In genomic region chr16:502179-502943, GRCh38 we compare ENCODE assay signal across 1 cellular context.
TF ChIP-seq lines count a peak whose summit lies in the region.

No MANE protein-coding gene starts in this region.

TF ChIP-seq in K562, 482 proteins besides CTCF, POLR2A, EP300 and RAD21 (continued from another document):
- TF ChIP-seq, protein P1, sequence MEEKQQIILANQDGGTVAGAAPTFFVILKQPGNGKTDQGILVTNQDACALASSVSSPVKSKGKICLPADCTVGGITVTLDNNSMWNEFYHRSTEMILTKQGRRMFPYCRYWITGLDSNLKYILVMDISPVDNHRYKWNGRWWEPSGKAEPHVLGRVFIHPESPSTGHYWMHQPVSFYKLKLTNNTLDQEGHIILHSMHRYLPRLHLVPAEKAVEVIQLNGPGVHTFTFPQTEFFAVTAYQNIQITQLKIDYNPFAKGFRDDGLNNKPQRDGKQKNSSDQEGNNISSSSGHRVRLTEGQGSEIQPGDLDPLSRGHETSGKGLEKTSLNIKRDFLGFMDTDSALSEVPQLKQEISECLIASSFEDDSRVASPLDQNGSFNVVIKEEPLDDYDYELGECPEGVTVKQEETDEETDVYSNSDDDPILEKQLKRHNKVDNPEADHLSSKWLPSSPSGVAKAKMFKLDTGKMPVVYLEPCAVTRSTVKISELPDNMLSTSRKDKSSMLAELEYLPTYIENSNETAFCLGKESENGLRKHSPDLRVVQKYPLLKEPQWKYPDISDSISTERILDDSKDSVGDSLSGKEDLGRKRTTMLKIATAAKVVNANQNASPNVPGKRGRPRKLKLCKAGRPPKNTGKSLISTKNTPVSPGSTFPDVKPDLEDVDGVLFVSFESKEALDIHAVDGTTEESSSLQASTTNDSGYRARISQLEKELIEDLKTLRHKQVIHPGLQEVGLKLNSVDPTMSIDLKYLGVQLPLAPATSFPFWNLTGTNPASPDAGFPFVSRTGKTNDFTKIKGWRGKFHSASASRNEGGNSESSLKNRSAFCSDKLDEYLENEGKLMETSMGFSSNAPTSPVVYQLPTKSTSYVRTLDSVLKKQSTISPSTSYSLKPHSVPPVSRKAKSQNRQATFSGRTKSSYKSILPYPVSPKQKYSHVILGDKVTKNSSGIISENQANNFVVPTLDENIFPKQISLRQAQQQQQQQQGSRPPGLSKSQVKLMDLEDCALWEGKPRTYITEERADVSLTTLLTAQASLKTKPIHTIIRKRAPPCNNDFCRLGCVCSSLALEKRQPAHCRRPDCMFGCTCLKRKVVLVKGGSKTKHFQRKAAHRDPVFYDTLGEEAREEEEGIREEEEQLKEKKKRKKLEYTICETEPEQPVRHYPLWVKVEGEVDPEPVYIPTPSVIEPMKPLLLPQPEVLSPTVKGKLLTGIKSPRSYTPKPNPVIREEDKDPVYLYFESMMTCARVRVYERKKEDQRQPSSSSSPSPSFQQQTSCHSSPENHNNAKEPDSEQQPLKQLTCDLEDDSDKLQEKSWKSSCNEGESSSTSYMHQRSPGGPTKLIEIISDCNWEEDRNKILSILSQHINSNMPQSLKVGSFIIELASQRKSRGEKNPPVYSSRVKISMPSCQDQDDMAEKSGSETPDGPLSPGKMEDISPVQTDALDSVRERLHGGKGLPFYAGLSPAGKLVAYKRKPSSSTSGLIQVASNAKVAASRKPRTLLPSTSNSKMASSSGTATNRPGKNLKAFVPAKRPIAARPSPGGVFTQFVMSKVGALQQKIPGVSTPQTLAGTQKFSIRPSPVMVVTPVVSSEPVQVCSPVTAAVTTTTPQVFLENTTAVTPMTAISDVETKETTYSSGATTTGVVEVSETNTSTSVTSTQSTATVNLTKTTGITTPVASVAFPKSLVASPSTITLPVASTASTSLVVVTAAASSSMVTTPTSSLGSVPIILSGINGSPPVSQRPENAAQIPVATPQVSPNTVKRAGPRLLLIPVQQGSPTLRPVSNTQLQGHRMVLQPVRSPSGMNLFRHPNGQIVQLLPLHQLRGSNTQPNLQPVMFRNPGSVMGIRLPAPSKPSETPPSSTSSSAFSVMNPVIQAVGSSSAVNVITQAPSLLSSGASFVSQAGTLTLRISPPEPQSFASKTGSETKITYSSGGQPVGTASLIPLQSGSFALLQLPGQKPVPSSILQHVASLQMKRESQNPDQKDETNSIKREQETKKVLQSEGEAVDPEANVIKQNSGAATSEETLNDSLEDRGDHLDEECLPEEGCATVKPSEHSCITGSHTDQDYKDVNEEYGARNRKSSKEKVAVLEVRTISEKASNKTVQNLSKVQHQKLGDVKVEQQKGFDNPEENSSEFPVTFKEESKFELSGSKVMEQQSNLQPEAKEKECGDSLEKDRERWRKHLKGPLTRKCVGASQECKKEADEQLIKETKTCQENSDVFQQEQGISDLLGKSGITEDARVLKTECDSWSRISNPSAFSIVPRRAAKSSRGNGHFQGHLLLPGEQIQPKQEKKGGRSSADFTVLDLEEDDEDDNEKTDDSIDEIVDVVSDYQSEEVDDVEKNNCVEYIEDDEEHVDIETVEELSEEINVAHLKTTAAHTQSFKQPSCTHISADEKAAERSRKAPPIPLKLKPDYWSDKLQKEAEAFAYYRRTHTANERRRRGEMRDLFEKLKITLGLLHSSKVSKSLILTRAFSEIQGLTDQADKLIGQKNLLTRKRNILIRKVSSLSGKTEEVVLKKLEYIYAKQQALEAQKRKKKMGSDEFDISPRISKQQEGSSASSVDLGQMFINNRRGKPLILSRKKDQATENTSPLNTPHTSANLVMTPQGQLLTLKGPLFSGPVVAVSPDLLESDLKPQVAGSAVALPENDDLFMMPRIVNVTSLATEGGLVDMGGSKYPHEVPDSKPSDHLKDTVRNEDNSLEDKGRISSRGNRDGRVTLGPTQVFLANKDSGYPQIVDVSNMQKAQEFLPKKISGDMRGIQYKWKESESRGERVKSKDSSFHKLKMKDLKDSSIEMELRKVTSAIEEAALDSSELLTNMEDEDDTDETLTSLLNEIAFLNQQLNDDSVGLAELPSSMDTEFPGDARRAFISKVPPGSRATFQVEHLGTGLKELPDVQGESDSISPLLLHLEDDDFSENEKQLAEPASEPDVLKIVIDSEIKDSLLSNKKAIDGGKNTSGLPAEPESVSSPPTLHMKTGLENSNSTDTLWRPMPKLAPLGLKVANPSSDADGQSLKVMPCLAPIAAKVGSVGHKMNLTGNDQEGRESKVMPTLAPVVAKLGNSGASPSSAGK (IDR thresholded peaks at IDR 0.05) = 0 out of 2 replicates have a peak, but pooled peaks have one; percentile 26
- no peak for TF ChIP-seq PHF20 (IDR thresholded peaks at IDR 0.05; ENCODE audit: partially characterized antibody)
- no peak for TF ChIP-seq GTF2E2 (tag; IDR thresholded peaks at IDR 0.05)
- no peak for TF ChIP-seq CSDE1 (IDR thresholded peaks at IDR 0.05)
- no peak for TF ChIP-seq ZFP30 (CRISPR knock-in tag; IDR thresholded peaks at IDR 0.05; ENCODE audit: borderline replicate concordance)
- no peak for TF ChIP-seq SMAD1 (IDR thresholded peaks at IDR 0.05; ENCODE audit: low read depth, low read length, partially characterized antibody)
- TF ChIP-seq ZNF695 (CRISPR knock-in tag; IDR thresholded peaks at IDR 0.05) = no peak
- TF ChIP-seq COPS2 (conservative IDR thresholded peaks at IDR 0.05) = no peak
- TF ChIP-seq, protein P2, sequence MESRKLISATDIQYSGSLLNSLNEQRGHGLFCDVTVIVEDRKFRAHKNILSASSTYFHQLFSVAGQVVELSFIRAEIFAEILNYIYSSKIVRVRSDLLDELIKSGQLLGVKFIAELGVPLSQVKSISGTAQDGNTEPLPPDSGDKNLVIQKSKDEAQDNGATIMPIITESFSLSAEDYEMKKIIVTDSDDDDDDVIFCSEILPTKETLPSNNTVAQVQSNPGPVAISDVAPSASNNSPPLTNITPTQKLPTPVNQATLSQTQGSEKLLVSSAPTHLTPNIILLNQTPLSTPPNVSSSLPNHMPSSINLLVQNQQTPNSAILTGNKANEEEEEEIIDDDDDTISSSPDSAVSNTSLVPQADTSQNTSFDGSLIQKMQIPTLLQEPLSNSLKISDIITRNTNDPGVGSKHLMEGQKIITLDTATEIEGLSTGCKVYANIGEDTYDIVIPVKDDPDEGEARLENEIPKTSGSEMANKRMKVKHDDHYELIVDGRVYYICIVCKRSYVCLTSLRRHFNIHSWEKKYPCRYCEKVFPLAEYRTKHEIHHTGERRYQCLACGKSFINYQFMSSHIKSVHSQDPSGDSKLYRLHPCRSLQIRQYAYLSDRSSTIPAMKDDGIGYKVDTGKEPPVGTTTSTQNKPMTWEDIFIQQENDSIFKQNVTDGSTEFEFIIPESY (CRISPR knock-in tag; IDR thresholded peaks at IDR 0.05) = peak; percentile 85
- TF ChIP-seq ZNF707 (CRISPR knock-in tag; conservative IDR thresholded peaks at IDR 0.05) = no peak
- TF ChIP-seq, protein P3, sequence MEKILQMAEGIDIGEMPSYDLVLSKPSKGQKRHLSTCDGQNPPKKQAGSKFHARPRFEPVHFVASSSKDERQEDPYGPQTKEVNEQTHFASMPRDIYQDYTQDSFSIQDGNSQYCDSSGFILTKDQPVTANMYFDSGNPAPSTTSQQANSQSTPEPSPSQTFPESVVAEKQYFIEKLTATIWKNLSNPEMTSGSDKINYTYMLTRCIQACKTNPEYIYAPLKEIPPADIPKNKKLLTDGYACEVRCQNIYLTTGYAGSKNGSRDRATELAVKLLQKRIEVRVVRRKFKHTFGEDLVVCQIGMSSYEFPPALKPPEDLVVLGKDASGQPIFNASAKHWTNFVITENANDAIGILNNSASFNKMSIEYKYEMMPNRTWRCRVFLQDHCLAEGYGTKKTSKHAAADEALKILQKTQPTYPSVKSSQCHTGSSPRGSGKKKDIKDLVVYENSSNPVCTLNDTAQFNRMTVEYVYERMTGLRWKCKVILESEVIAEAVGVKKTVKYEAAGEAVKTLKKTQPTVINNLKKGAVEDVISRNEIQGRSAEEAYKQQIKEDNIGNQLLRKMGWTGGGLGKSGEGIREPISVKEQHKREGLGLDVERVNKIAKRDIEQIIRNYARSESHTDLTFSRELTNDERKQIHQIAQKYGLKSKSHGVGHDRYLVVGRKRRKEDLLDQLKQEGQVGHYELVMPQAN (IDR thresholded peaks at IDR 0.05; ENCODE audit: borderline replicate concordance) = no peak
- no peak for TF ChIP-seq RFX7 (CRISPR knock-in tag; IDR thresholded peaks at IDR 0.05)
- TF ChIP-seq MTF1 (CRISPR knock-in tag; IDR thresholded peaks at IDR 0.05; ENCODE audit: borderline replicate concordance) = no peak
- TF ChIP-seq, protein P4, sequence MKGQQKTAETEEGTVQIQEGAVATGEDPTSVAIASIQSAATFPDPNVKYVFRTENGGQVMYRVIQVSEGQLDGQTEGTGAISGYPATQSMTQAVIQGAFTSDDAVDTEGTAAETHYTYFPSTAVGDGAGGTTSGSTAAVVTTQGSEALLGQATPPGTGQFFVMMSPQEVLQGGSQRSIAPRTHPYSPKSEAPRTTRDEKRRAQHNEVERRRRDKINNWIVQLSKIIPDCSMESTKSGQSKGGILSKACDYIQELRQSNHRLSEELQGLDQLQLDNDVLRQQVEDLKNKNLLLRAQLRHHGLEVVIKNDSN (CRISPR knock-in tag; IDR thresholded peaks at IDR 0.05) = peak; percentile 59; the same call in 1 of the 2 replicates
- no peak for TF ChIP-seq HMG20B (CRISPR knock-in tag; IDR thresholded peaks at IDR 0.05)
- no peak for TF ChIP-seq ZNF311 (CRISPR knock-in tag; IDR thresholded peaks at IDR 0.05)
- TF ChIP-seq U2AF1 (optimal IDR thresholded peaks at IDR 0.05; ENCODE audit: low read depth, low read length) = no peak
- no peak for TF ChIP-seq BCOR (IDR thresholded peaks at IDR 0.05)
- TF ChIP-seq ZNF197 (CRISPR knock-in tag; IDR thresholded peaks at IDR 0.05; ENCODE audit: low read depth) = no peak
- TF ChIP-seq SLC30A9 (CRISPR knock-in tag; IDR thresholded peaks at IDR 0.05) = no peak
- no peak for TF ChIP-seq FIP1L1 (IDR thresholded peaks at IDR 0.05; ENCODE audit: low read depth, low read length, poor library complexity, severe bottlenecking)
- no peak for TF ChIP-seq CXXC5 (CRISPR knock-in tag; IDR thresholded peaks at IDR 0.05)
- TF ChIP-seq, protein P5, sequence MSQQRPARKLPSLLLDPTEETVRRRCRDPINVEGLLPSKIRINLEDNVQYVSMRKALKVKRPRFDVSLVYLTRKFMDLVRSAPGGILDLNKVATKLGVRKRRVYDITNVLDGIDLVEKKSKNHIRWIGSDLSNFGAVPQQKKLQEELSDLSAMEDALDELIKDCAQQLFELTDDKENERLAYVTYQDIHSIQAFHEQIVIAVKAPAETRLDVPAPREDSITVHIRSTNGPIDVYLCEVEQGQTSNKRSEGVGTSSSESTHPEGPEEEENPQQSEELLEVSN (IDR thresholded peaks at IDR 0.05; ENCODE audit: borderline replicate concordance in 1 of 2, extremely low read depth in 1 of 2, insufficient read depth in 1 of 2, insufficient read length in 1 of 2, low read depth in 1 of 2, low read length in 1 of 2, poor library complexity in 1 of 2, severe bottlenecking in 1 of 2) = peak; percentile 20 to 39
